ENCODE assay signal across 16 cellular contexts in genomic region chr2:28185153-28185552, GRCh38.
A peak's percentile ranks its signal among the peaks of the same experiment; 100 is the strongest.
DNase-seq lines count a peak whose midpoint lies in the region; ATAC-seq and TF ChIP-seq lines count a peak whose summit lies in the region.
"Had no signal": no experiment of that assay in that cellular context is flagged by ENCODE, and none has a peak within 500 bp of the region (broad histone marks: within the 10 kb centered on the region; RNA-seq: fewer than 3 reads in every experiment).

No MANE protein-coding gene starts in this region.

- H3K36me3 ChIP-seq in PC-3 (ENCODE audit: low read depth, low read length) (no peaks in the 10 kb centered on the region), breast epithelium (no peaks in the 10 kb centered on the region), sigmoid colon (no peaks in the 10 kb centered on the region)
- H3K36me3 ChIP-seq: BE2C had no signal

- POLR2A ChIA-PET in PC-3 (lab: Charles Lee; ENCODE audit: unreplicated experiment) = no interaction called here

- peak; percentile 52 for DNase-seq in PC-3
- DNase-seq in breast epithelium (ENCODE audit: low spot score in 2 of 2) = no peak
- peak; percentile 88 to 94 for DNase-seq in foreskin keratinocyte
- no peak for DNase-seq in left lobe of liver (ENCODE audit: low spot score)
- DNase-seq in sigmoid colon = no peak
- no peak for DNase-seq in NCI-H226
- DNase-seq: BE2C; Calu3; CD4-positive, alpha-beta T cell; NCI-H1436 treated with DMSO at 0.1 percent for 48 hours; NCI-H2081; NCI-H510A; SHP77 had no signal

- H3K4me1 ChIP-seq in PC-3 (ENCODE audit: insufficient read depth, low read length) (peaks cover 11% of the 10 kb centered on the region; the same call in 1 of the 2 replicates), breast epithelium (no peaks in the 10 kb centered on the region), foreskin keratinocyte (peaks cover 6% of the 10 kb centered on the region), sigmoid colon (no peaks in the 10 kb centered on the region)
- H3K4me1 ChIP-seq: BE2C had no signal

- ATAC-seq in PC-3 = no peak
- ATAC-seq in foreskin keratinocyte = peak; percentile 82
- ATAC-seq in left lobe of liver = no peak
- ATAC-seq in GM21786 (IDR thresholded peaks at IDR 0.05; ENCODE audit: unreplicated experiment) = no peak
- ATAC-seq: Panc1, SK-N-SH treated with all-trans-retinoic acid at 6 μM for 48 hours had no signal

- 74 to 76% methylated on average over 5 of the region's 5 CpGs for WGBS in sigmoid colon, 2 donors

- no peak for TF ChIP-seq EP300 in sigmoid colon (IDR thresholded peaks at IDR 0.05)

- H3K4me2 ChIP-seq in PC-3 (ENCODE audit: low read length) = no peak overlapping the region

- H3K9me2 ChIP-seq in PC-3 (replicated peaks; ENCODE audit: low read length) = no peaks in the 10 kb centered on the region

- intact Hi-C loops in PC-3 (cut with micrococcal nuclease) = no loop called here
- intact Hi-C loops in breast epithelium (cut with DNase I; ENCODE audit: low total_unique reads) = no loop called here
- intact Hi-C loops in sigmoid colon (cut with DNase I) = no loop called here

- H3K9me3 ChIP-seq in PC-3 (ENCODE audit: low read length) (peaks cover 6% of the 10 kb centered on the region; the same call in 1 of the 2 replicates), breast epithelium (no peaks in the 10 kb centered on the region), sigmoid colon (no peaks in the 10 kb centered on the region)
- H3K9me3 ChIP-seq: BE2C had no signal

- H3K4me3 ChIP-seq in PC-3 (ENCODE audit: low read length) (no peak overlapping the region), breast epithelium (no peak overlapping the region), sigmoid colon (no peak overlapping the region)

- H2AFZ ChIP-seq in PC-3 (ENCODE audit: low read length) = no peak overlapping the region

- no peaks in the 10 kb centered on the region for H3K27me3 ChIP-seq in PC-3 (ENCODE audit: low read length)
- no peaks in the 10 kb centered on the region for H3K27me3 ChIP-seq in breast epithelium
- H3K27me3 ChIP-seq in foreskin keratinocyte = no peaks in the 10 kb centered on the region
- no peaks in the 10 kb centered on the region for H3K27me3 ChIP-seq in sigmoid colon
- H3K27me3 ChIP-seq: BE2C had no signal

- H3K27ac ChIP-seq in PC-3 (ENCODE audit: low read length) = 0 out of 2 replicates have a peak overlapping the region, but pooled peaks have one; percentile 2
- peak overlapping the region; percentile 8 to 45 for H3K27ac ChIP-seq in breast epithelium
- peak overlapping the region; percentile 35 for H3K27ac ChIP-seq in foreskin keratinocyte
- H3K27ac ChIP-seq in sigmoid colon = no peak overlapping the region

- TF ChIP-seq CTCF in PC-3 (conservative IDR thresholded peaks at IDR 0.05; ENCODE audit: low read depth, low read length) (no peak), breast epithelium (IDR thresholded peaks at IDR 0.05) (no peak), foreskin keratinocyte (conservative IDR thresholded peaks at IDR 0.05) (no peak), sigmoid colon (IDR thresholded peaks at IDR 0.05) (no peak)

- no TSS peak for BruUV-seq in PC-3 (replicated peaks; lab: Mats Ljungman, UMichigan)

- no peak overlapping the region for H3K9ac ChIP-seq in PC-3 (ENCODE audit: low read length)

- H4K20me1 ChIP-seq in PC-3 (ENCODE audit: low read length) = no peaks in the 10 kb centered on the region

- CTCF ChIA-PET in PC-3 (lab: Charles Lee) = no interaction called here

- H3K79me2 ChIP-seq in PC-3 (ENCODE audit: low read length) = no peaks in the 10 kb centered on the region

- TF ChIP-seq POLR2A in breast epithelium (IDR thresholded peaks at IDR 0.05) (no peak), sigmoid colon (IDR thresholded peaks at IDR 0.05) (no peak)

- no peaks in the 10 kb centered on the region for H3F3A ChIP-seq in PC-3 (ENCODE audit: low read length, unreplicated experiment)

Comparison
In these comparisons a context has a peak if more than half of its experiments do, and no peak if none do; other contexts are left out.
1. DNase-seq: peak in PC-3 (single experiment) and foreskin keratinocyte (2 of 2); none in breast epithelium (0 of 2), left lobe of liver (single experiment), sigmoid colon (single experiment) and NCI-H226 (single experiment).
2. H3K27ac ChIP-seq: peak in PC-3 (single experiment), breast epithelium (2 of 2) and foreskin keratinocyte (single experiment); none in sigmoid colon (0 of 4).